11 cellular contexts compared by ENCODE assay signal in the genomic region with DNA sequence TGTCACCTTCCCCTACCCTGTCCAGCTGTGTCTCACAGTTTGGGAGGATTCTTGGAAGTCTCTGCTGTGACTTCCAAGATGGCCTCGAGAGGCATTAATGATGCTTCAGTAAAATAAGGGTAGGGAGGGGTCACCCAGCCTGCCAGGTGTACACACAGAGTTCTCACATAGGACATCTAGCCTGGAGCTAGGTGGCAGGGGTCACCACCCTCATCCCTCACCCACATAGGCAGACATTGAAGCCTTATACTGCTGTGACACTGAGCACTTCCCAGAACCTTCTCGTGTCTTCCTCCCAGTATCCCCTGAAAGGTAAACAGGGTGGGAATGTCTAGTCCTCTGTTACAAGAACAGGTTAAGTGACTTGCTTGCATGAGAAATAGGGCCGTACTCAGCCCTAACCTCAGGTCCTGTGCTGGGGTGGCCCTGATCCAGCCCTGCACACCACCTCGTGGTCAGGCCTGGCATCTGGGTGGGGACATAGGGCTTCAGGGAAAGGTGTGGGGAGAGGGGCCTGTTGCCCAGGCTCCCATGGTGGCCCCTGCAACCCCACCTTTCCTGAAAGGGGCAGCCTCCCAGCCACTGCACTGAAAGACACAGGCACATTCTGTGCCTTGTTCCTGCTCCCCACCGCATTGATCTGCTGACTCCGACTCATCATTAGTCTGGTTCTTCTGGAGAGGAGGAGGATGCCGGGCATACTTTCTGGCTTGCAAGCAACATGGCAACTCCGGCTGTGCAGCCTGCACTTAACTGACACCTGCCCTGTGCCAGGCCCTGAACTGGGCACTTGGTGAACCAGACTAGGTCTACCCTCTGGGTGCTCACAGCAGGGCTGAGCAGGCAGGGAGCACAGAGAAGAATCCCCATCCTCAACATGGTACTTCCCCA. TPM values are rescaled to one million over a fixed set of nuclear protein-coding genes. Genes with fewer than 3 reads are reported as not detected.
A peak's percentile ranks its signal among the peaks of the same experiment; 100 is the strongest.
DNase-seq lines count a peak whose midpoint lies in the region; ATAC-seq and TF ChIP-seq lines count a peak whose summit lies in the region.
"Had no signal": no experiment of that assay in that cellular context is flagged by ENCODE, and none has a peak within 500 bp of the region (broad histone marks: within the 10 kb centered on the region; RNA-seq: fewer than 3 reads in every experiment).

No MANE protein-coding gene starts in this region.

- DNase-seq in GM03348 (ENCODE audit: low spot score) (peak; percentile 60), SK-MEL-5 (ENCODE audit: low read depth, low spot score) (peak; percentile 38), fibroblast of the aortic adventitia (ENCODE audit: low read depth) (peak; percentile 64), spleen (peak; percentile 54), NCI-H345 (lab: John Stamatoyannopoulos, UW) (no peak), SW 1271 (lab: John Stamatoyannopoulos, UW) (no peak)
- DNase-seq in effector memory CD8-positive, alpha-beta T cell, result no peak
- DNase-seq: KG1, NCI-H748 treated with DMSO at 0.1 percent for 48 hours had no signal

- no peak for ATAC-seq in HG03521 (IDR thresholded peaks at IDR 0.05; ENCODE audit: unreplicated experiment)
- ATAC-seq in effector memory CD8-positive, alpha-beta T cell (replicated peaks), result no peak

- H3K36me3 Mint-ChIP-seq in effector memory CD8-positive, alpha-beta T cell (ENCODE audit: insufficient read depth), result peaks cover 16% of the 10 kb centered on the region

- WGBS in spleen, 5 donors, result 71 to 91% (median 88%) methylated on average over 7 to 8 of the region's 8 CpGs

- TF ChIP-seq POLR2A in spleen (IDR thresholded peaks at IDR 0.05), result no peak

- no peaks in the 10 kb centered on the region for H3K9me3 ChIP-seq in spleen

- intact Hi-C loops in spleen (cut with DNase I; ENCODE audit: low total_unique reads), result loop anchor here (5.0 kb wide), 1 partner anchor 100 kb away; no protein-coding TSS in a partner anchor

- peak overlapping the region in 1 of 2 donors; percentile 38 for H3K27ac Mint-ChIP-seq in effector memory CD8-positive, alpha-beta T cell

- H3K9me3 Mint-ChIP-seq in effector memory CD8-positive, alpha-beta T cell, result no peaks in the 10 kb centered on the region

- H3K27ac ChIP-seq in spleen, result no peak overlapping the region

- peaks cover 0 to 51% (median 22%) of the 10 kb centered on the region in 6 donors for H3K36me3 ChIP-seq in spleen

- H3K4me1 Mint-ChIP-seq in effector memory CD8-positive, alpha-beta T cell (ENCODE audit: low read depth in 2 of 2), result peaks cover 14 to 17% of the 10 kb centered on the region in 2 donors

- in situ Hi-C loops in SK-MEL-5 (cut with HindIII; ENCODE audit: low pct_unique_long_range_greater_than_20kb, low sequenced_read_pairs), result no loop called here

- no peak for TF ChIP-seq CTCF in fibroblast of the aortic adventitia (IDR thresholded peaks at IDR 0.05; ENCODE audit: insufficient read depth, low read length)
- no peak for TF ChIP-seq CTCF in spleen (IDR thresholded peaks at IDR 0.05 in 8 of 11, conservative IDR thresholded peaks at IDR 0.05 in 3 of 11)

- H3K27me3 ChIP-seq in spleen (replicated peaks in 1 of 7), result peaks cover 0 to 31% (median 15%) of the 10 kb centered on the region in 7 donors

- H3K4me1 ChIP-seq in spleen, result peaks cover 9 to 65% (median 46%) of the 10 kb centered on the region in 6 donors

- H3K4me3 Mint-ChIP-seq in effector memory CD8-positive, alpha-beta T cell, result no peak overlapping the region

- peaks cover 0 to 6% of the 10 kb centered on the region in 2 donors for H3K27me3 Mint-ChIP-seq in effector memory CD8-positive, alpha-beta T cell

- H3K4me3 ChIP-seq in fibroblast of the aortic adventitia (ENCODE audit: low read depth, low read length) (no peak overlapping the region), spleen (no peak overlapping the region)

RNA-seq across cellular contexts. Expression of a gene that starts 3.6 kb away (rescaled TPM):
- total RNA-seq in SK-MEL-5 (2014; rRNA removed; shearing (Covaris generic)), result 7.3 and 9.1 TPM in 2 replicates
- 30.1 and 38.6 TPM in 2 replicates for polyA plus RNA-seq in SK-MEL-5 (2015; cell fraction: cytosol; rRNA removed)
- 3.2 and 6.6 TPM in 2 replicates for polyA plus RNA-seq in SK-MEL-5 (2015; cell fraction: nucleus; rRNA removed)
- total RNA-seq in fibroblast of the aortic adventitia (ENCODE audit: low replicate concordance) (1.3 and 2.4 TPM in 2 replicates), spleen (10 to 100 TPM in 6 of 7 donors, 1 to 10 TPM in 1; 6.5 to 24.2 (median 16.9) TPM)
- 1 to 10 TPM; 2.3 to 5.7 (median 2.9) TPM for polyA plus RNA-seq in spleen

RNA-seq across cellular contexts. Expression of a gene that starts 20.7 kb away (rescaled TPM):
- total RNA-seq in SK-MEL-5 (2014; rRNA removed; shearing (Covaris generic)), result 8.8 and 10.2 TPM in 2 replicates
- 57.5 and 59.3 TPM in 2 replicates for polyA plus RNA-seq in SK-MEL-5 (2015; cell fraction: cytosol; rRNA removed)
- 30.6 and 31.7 TPM in 2 replicates for polyA plus RNA-seq in SK-MEL-5 (2015; cell fraction: nucleus; rRNA removed)
- 7.0 and 15.8 TPM in 2 replicates for total RNA-seq in fibroblast of the aortic adventitia (ENCODE audit: low replicate concordance)
- 10 to 100 TPM; 35.0 to 78.4 (median 49.5) TPM for total RNA-seq in spleen
- polyA plus RNA-seq in spleen, result 10 to 100 TPM; 17.7 to 25.4 (median 18.9) TPM

RNA-seq across cellular contexts. Expression of a gene that starts 21.4 kb away (rescaled TPM):
- total RNA-seq in SK-MEL-5 (2014; rRNA removed; shearing (Covaris generic)), result 1.7 and 1.9 TPM in 2 replicates
- 9.3 and 16.2 TPM in 2 replicates for polyA plus RNA-seq in SK-MEL-5 (2015; cell fraction: cytosol; rRNA removed)
- 3.5 and 5.0 TPM in 2 replicates for polyA plus RNA-seq in SK-MEL-5 (2015; cell fraction: nucleus; rRNA removed)
- total RNA-seq in fibroblast of the aortic adventitia (ENCODE audit: low replicate concordance) (2.3 and 4.8 TPM in 2 replicates), spleen (10 to 100 TPM; 13.0 to 23.4 (median 17.4) TPM)
- polyA plus RNA-seq in spleen, result 1 to 10 TPM; 3.0 to 7.6 (median 3.4) TPM

RNA-seq across cellular contexts. Expression of a gene that starts 51.0 kb away (rescaled TPM):
- not detected in 2 replicates for total RNA-seq in SK-MEL-5 (2014; rRNA removed; shearing (Covaris generic))
- not detected in 2 replicates for polyA plus RNA-seq in SK-MEL-5 (2015; cell fraction: cytosol; rRNA removed)
- not detected in 2 replicates for polyA plus RNA-seq in SK-MEL-5 (2015; cell fraction: nucleus; rRNA removed)
- total RNA-seq in fibroblast of the aortic adventitia (ENCODE audit: low replicate concordance) (not detected in 2 replicates), spleen (not detected)
- under 1 TPM in 2 of 3 donors, not detected in 1; 0.02 to 0.12 TPM for polyA plus RNA-seq in spleen
- total RNA-seq: lung microvascular endothelial cell had no signal

Comparison
In these comparisons a context has a peak if more than half of its experiments do, and no peak if none do; other contexts are left out.
1. DNase-seq: peak in GM03348 (single experiment), SK-MEL-5 (single experiment), fibroblast of the aortic adventitia (single experiment) and spleen (single experiment); none in NCI-H345 (single experiment), SW 1271 (0 of 2) and effector memory CD8-positive, alpha-beta T cell (0 of 3).